Comparison of ENCODE assay signal across 19 cellular contexts in the genomic region with DNA sequence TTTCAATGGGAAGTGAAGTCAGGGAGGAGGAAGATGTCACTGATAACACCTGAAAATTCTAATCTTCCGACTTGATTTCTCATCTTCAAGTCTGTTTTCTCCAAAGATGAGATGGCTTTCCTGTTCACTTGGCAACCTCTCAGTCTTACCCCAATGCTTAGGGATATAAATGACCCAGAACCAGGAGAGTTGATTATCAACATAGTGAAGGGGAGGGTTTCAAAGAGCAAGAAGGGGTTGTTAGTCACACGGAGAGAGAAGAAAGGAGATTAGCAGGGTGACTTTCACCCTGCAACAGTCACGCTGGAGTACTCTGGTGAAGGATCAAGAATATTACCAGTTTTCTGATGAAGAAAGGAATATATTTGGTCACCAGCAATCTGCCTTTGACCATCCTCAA. TPM values are rescaled to one million over a fixed set of nuclear protein-coding genes. Genes with fewer than 3 reads are reported as not detected.
"Had no signal": no experiment of that assay in that cellular context is flagged by ENCODE, and none has a peak within 500 bp of the region (broad histone marks: within the 10 kb centered on the region; RNA-seq: fewer than 3 reads in every experiment).

A gene (plus strand): TSS at position 267 of the 400 bp plus-strand sequence. CDS start 543 bp downstream, outside the sequence.

- H3K36me3 ChIP-seq: brain microvascular endothelial cell, gastroesophageal sphincter, neutrophil had no signal

- H3K4me1 Mint-ChIP-seq: naive B cell; stimulated activated memory B cell treated with anti-CD40 and anti-IgM and Interleukin-4, amounts not matched to agents 10 μg/mL and 1 μg/mL and 100 μg/mL, for 72 hours had no signal

- H3K4me2 ChIP-seq: hepatocyte had no signal

- H3K9me3 Mint-ChIP-seq: activated naive CD8-positive, alpha-beta T cell treated with anti-CD3 and anti-CD28 coated beads for 36 hours; naive B cell; stimulated activated memory B cell treated with anti-CD40 and anti-IgM and Interleukin-4, amounts not matched to agents 10 μg/mL and 1 μg/mL and 100 μg/mL, for 72 hours; WTC11 had no signal

- ATAC-seq: activated CD8-positive, alpha-beta T cell treated with anti-CD3 and anti-CD28 coated beads, Interleukin-2, amount 10 ng/mL, durations not matched to agents 7 days and 5 days; gastroesophageal sphincter; stimulated activated memory B cell treated with anti-CD40 and anti-IgM and Interleukin-4, amounts not matched to agents 10 μg/mL and 1 μg/mL and 100 μg/mL, for 72 hours; WTC11 had no signal

- H3K27me3 ChIP-seq: brain microvascular endothelial cell, gastroesophageal sphincter, hepatocyte, neutrophil had no signal

- H3K9me3 ChIP-seq: gastroesophageal sphincter, neutrophil had no signal

- H3K79me2 ChIP-seq: hepatocyte had no signal

- H3K4me3 ChIP-seq: gastroesophageal sphincter, hepatocyte had no signal

- DNase-seq: activated CD4-positive, alpha-beta T cell treated with anti-CD3 and anti-CD28 coated beads for 48 hours; activated CD8-positive, alpha-beta memory T cell treated with anti-CD3 and anti-CD28 coated beads, Interleukin-2, amount 50 U/mL, for 48 hours; activated CD8-positive, alpha-beta T cell treated with anti-CD3 and anti-CD28 coated beads, Interleukin-2, amount 10 ng/mL, durations not matched to agents 7 days and 5 days; activated gamma-delta T cell treated with Interleukin-2 at 50 U/mL for 16 hours; activated naive CD8-positive, alpha-beta T cell treated with anti-CD3 and anti-CD28 coated beads for 36 hours; brain microvascular endothelial cell; cortex of kidney; effector CD8-positive, alpha-beta T cell; naive B cell; stimulated activated CD4-positive, alpha-beta T cell treated with anti-CD3 and anti-CD28 coated beads, Interleukin-2, amount 100 ng/mL, for 48 hours; T-helper 2 cell had no signal

- H3K27ac Mint-ChIP-seq: activated CD8-positive, alpha-beta T cell treated with anti-CD3 and anti-CD28 coated beads, Interleukin-2, amount 10 ng/mL, durations not matched to agents 7 days and 5 days; activated naive CD8-positive, alpha-beta T cell treated with anti-CD3 and anti-CD28 coated beads for 36 hours; naive B cell; stimulated activated memory B cell treated with anti-CD40 and anti-IgM and Interleukin-4, amounts not matched to agents 10 μg/mL and 1 μg/mL and 100 μg/mL, for 72 hours; WTC11 had no signal

- H3K4me1 ChIP-seq: gastroesophageal sphincter had no signal

- FAIRE-seq: urothelium cell line had no signal

- H2AFZ ChIP-seq: hepatocyte had no signal

- H3K27ac ChIP-seq: brain microvascular endothelial cell, gastroesophageal sphincter, hepatocyte, neutrophil had no signal

- H3K4me3 Mint-ChIP-seq: activated CD8-positive, alpha-beta T cell treated with anti-CD3 and anti-CD28 coated beads, Interleukin-2, amount 10 ng/mL, durations not matched to agents 7 days and 5 days; activated naive CD8-positive, alpha-beta T cell treated with anti-CD3 and anti-CD28 coated beads for 36 hours; naive B cell; stimulated activated memory B cell treated with anti-CD40 and anti-IgM and Interleukin-4, amounts not matched to agents 10 μg/mL and 1 μg/mL and 100 μg/mL, for 72 hours; WTC11 had no signal

- H3K36me3 Mint-ChIP-seq: activated naive CD8-positive, alpha-beta T cell treated with anti-CD3 and anti-CD28 coated beads for 36 hours; naive B cell; stimulated activated memory B cell treated with anti-CD40 and anti-IgM and Interleukin-4, amounts not matched to agents 10 μg/mL and 1 μg/mL and 100 μg/mL, for 72 hours; WTC11 had no signal

RNA-seq across cellular contexts. Expression of the gene that starts here (rescaled TPM):
- total RNA-seq: activated CD8-positive, alpha-beta T cell treated with anti-CD3 and anti-CD28 coated beads, Interleukin-2, amount 10 ng/mL, durations not matched to agents 7 days and 5 days; activated naive CD8-positive, alpha-beta T cell treated with anti-CD3 and anti-CD28 coated beads for 36 hours; kidney epithelial cell; lower leg skin; WTC11 had no signal
